Comparison of ENCODE assay signal across 1 cellular context in the genomic region with DNA sequence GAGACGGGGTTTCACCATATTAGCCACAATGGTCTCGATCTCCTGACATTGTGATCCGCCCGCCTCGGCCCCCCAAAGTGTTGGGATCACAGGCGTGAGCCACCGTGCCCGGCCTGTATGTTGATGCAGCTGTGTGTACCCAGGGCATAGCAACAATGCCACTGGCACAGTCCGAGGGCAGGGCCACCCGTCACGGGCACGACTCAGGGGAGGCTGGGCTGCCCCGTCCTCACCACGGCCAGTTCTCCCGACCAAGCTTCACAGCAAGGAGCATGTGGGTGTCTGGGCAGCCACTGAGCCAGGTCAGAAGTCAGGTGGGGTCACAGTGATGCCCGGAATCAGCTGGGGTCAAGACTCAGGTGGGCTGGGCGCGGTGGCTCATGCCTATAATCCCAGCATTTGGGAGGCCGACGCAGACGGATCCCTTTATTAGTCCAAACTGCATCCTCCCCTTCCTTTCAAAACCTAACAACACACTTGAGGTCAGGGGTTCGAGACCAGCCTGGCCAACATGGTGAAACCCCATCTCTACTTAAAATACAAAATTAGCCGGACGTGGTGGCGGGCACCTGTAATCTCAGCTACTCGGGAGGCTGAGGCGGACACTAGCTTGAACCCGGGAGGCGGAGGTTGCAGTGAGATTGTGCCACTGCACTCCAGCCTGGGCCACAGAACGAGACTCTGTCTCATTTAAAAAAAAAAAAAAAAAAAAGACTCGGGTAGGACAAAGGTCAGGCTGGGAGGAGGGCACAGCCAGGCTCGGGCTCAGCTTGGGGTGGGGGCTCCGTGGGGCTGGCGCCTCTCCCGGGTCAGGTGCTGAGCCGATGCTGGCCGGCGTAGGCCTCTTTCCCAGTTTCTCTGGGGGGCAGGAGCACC.
TF ChIP-seq lines count a peak whose summit lies in the region.

No MANE protein-coding gene starts in this region.

TF ChIP-seq in HCT116, 20 proteins besides CTCF, POLR2A, EP300 and RAD21:
- TF ChIP-seq SIN3A (IDR thresholded peaks at IDR 0.05; ENCODE audit: low read depth) (no peak), SP1 (IDR thresholded peaks at IDR 0.05; ENCODE audit: low read depth) (no peak), CBX3 (IDR thresholded peaks at IDR 0.05; ENCODE audit: low read depth) (no peak), JUND (IDR thresholded peaks at IDR 0.05) (no peak), ZNF274 (IDR thresholded peaks at IDR 0.05; ENCODE audit: low read depth, low read length) (no peak)
TF ChIP-seq in HCT116: peak in this region for 0.
